ENCODE assay signal across 8 cellular contexts in the genomic region with DNA sequence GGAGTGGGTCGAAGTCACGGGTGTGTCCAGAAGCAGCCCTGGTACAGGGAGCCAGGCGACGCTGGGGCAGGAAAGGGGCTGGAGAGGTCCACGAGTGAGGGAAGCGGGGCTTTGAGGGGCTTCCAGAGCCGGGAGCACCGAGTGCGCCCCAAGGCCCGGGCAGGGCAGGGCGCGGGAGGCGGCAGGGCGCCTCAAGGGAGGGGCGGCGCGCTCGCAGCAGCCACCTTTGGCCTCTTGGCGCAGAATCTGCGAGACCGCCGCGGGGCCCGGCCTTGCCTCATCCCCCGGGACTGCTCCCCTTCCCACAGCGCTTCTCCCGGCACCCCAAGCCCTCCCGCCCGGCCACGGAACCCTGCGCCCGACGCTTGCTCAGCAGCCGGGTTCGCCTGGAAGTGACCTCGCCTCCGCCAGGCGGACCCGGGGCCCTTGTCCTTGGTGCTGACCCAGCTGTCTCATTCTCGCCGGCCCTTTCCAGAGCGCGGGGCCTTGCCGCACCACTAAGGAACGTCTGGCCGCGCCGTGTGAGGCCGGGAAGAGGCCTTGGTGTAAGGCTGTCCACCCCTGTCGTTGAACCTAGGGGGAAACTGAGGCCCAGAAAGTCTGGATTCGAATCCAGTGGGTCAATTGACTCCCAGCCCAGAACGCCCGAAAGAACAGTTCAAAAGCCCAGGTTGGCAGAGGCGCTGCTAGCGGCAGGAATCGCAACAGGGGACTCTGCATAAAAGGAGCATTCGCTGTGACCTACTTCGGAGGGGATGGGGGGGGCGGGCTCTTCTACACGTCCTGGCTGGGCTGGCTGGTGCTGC. TPM values are rescaled to one million over a fixed set of nuclear protein-coding genes. Genes with fewer than 3 reads are reported as not detected.
DNase-seq lines count a peak whose midpoint lies in the region; ATAC-seq and TF ChIP-seq lines count a peak whose summit lies in the region.

No MANE protein-coding gene starts in this region.

- in situ Hi-C loops in astrocyte of the cerebellum (cut with HindIII; ENCODE audit: low sequenced_read_pairs): no loop called here

- DNase-seq in AG20443 (ENCODE audit: low spot score): peak; percentile 94
- DNase-seq in RPMI7951 (ENCODE audit: low read depth): peak; percentile 80
- DNase-seq in astrocyte of the cerebellum (ENCODE audit: low read depth): peak; percentile 11
- peak; percentile 69 for DNase-seq in hepatic stellate cell (ENCODE audit: low spot score)
- peak; percentile 18 for DNase-seq in renal cortical epithelial cell (ENCODE audit: low read depth)
- no peak for DNase-seq in cortex of kidney (lab: John Stamatoyannopoulos, UW)

- peak overlapping the region; percentile 48 for H3K4me3 ChIP-seq in astrocyte of the cerebellum (ENCODE audit: low read depth, low read length)

- TF ChIP-seq CTCF in astrocyte of the cerebellum (IDR thresholded peaks at IDR 0.05; ENCODE audit: low read depth, low read length, missing control alignments): no peak

- ATAC-seq in GM18868 (IDR thresholded peaks at IDR 0.05; ENCODE audit: unreplicated experiment) (peak; percentile 18), HG03103 (IDR thresholded peaks at IDR 0.05; ENCODE audit: low read depth, unreplicated experiment) (peak; percentile 24)

RNA-seq across cellular contexts. Expression of a gene that starts 0.6 kb away (rescaled TPM):
- total RNA-seq in RPMI7951 (2014; rRNA removed; shearing (Covaris generic)): 109 and 126 TPM in 2 replicates
- total RNA-seq in renal cortical epithelial cell: 1.2 TPM in 1 of 2 replicates, not detected in the other

Comparison
In these comparisons a context has a peak if more than half of its experiments do, and no peak if none do; other contexts are left out.
1. RNA of a gene that starts 0.6 kb away (total RNA-seq): 109 to 126 TPM in RPMI7951; 1.2 TPM in renal cortical epithelial cell; every median in the first group is over 10 times any median in the second.